12 cellular contexts compared by ENCODE assay signal in genomic region chr2:238974510-238975166, GRCh38.
DNase-seq lines count a peak whose midpoint lies in the region; ATAC-seq and TF ChIP-seq lines count a peak whose summit lies in the region.
"Had no signal": no experiment of that assay in that cellular context is flagged by ENCODE, and none has a peak within 500 bp of the region (broad histone marks: within the 10 kb centered on the region; RNA-seq: fewer than 3 reads in every experiment).

No MANE protein-coding gene starts in this region.

- no peaks in the 10 kb centered on the region for H3K36me3 ChIP-seq in H7 (replicated peaks; ENCODE audit: control insufficient read depth, insufficient read depth, low read length)
- H3K36me3 ChIP-seq in adipocyte (ENCODE audit: control insufficient read depth, insufficient read depth, low read length, severe bottlenecking) = no peaks in the 10 kb centered on the region
- no peaks in the 10 kb centered on the region for H3K36me3 ChIP-seq in gastroesophageal sphincter
- H3K36me3 ChIP-seq: tibial artery had no signal

- peaks cover 2% of the 10 kb centered on the region for H3K27me3 Mint-ChIP-seq in activated T-helper 1 cell treated with anti-CD3 and anti-CD28 coated beads, Interleukin-12 subunit alpha, Interleukin-12 subunit beta, Interleukin-2, Interleukin-4 antibody, amounts not matched to agents 30 ng/mL and 10 ng/mL and 1 ng/mL, durations not matched to agents 14 hours and 24 hours and 36 hours (ENCODE audit: insufficient read depth)

- TF ChIP-seq EP300 in gastroesophageal sphincter (IDR thresholded peaks at IDR 0.05) = no peak

- no peaks in the 10 kb centered on the region for H3K4me1 Mint-ChIP-seq in activated T-helper 1 cell treated with anti-CD3 and anti-CD28 coated beads, Interleukin-12 subunit alpha, Interleukin-12 subunit beta, Interleukin-2, Interleukin-4 antibody, amounts not matched to agents 30 ng/mL and 10 ng/mL and 1 ng/mL, durations not matched to agents 14 hours and 24 hours and 36 hours (ENCODE audit: low read depth)
- H3K4me1 Mint-ChIP-seq: activated B cell treated with CpG ODN at 0.5 μM for 24 hours had no signal

- H3K27ac ChIP-seq in gastroesophageal sphincter (peak overlapping the region; percentile 62 to 80 (median 70)), skin epidermis (peak overlapping the region in 17 of 21 experiments; percentile 15 to 76 (median 38))
- H3K27ac ChIP-seq: tibial artery had no signal

- intact Hi-C loops in activated T-helper 1 cell treated with anti-CD3 and anti-CD28 coated beads, Interleukin-12 subunit alpha, Interleukin-12 subunit beta, Interleukin-2, Interleukin-4 antibody, amounts not matched to agents 30 ng/mL and 10 ng/mL and 1 ng/mL, durations not matched to agents 14 hours and 24 hours and 36 hours (cut with micrococcal nuclease) = no loop called here

- no peak for TF ChIP-seq POLR2A in gastroesophageal sphincter (IDR thresholded peaks at IDR 0.05)

- peak in 1 of 4 experiments; percentile 63 for TF ChIP-seq CTCF in gastroesophageal sphincter (IDR thresholded peaks at IDR 0.05)

- no peak overlapping the region for H3K27ac Mint-ChIP-seq in activated T-helper 1 cell treated with anti-CD3 and anti-CD28 coated beads, Interleukin-12 subunit alpha, Interleukin-12 subunit beta, Interleukin-2, Interleukin-4 antibody, amounts not matched to agents 30 ng/mL and 10 ng/mL and 1 ng/mL, durations not matched to agents 14 hours and 24 hours and 36 hours
- H3K27ac Mint-ChIP-seq: activated B cell treated with CpG ODN at 0.5 μM for 24 hours; effector memory CD8-positive, alpha-beta T cell had no signal

- peaks cover 31% of the 10 kb centered on the region for H3K4me1 ChIP-seq in adipocyte (ENCODE audit: control insufficient read depth, insufficient read depth, low read length)
- H3K4me1 ChIP-seq in gastroesophageal sphincter = peaks cover 0 to 32% (median 5%) of the 10 kb centered on the region in 3 donors

- H3K9me3 Mint-ChIP-seq in activated T-helper 1 cell treated with anti-CD3 and anti-CD28 coated beads, Interleukin-12 subunit alpha, Interleukin-12 subunit beta, Interleukin-2, Interleukin-4 antibody, amounts not matched to agents 30 ng/mL and 10 ng/mL and 1 ng/mL, durations not matched to agents 14 hours and 24 hours and 36 hours = peaks cover 8% of the 10 kb centered on the region

- no peaks in the 10 kb centered on the region for H3K36me3 Mint-ChIP-seq in activated T-helper 1 cell treated with anti-CD3 and anti-CD28 coated beads, Interleukin-12 subunit alpha, Interleukin-12 subunit beta, Interleukin-2, Interleukin-4 antibody, amounts not matched to agents 30 ng/mL and 10 ng/mL and 1 ng/mL, durations not matched to agents 14 hours and 24 hours and 36 hours (ENCODE audit: low read depth)

- H3K9me3 ChIP-seq in adipocyte (ENCODE audit: control insufficient read depth, low read length) (peaks cover 6% of the 10 kb centered on the region), gastroesophageal sphincter (peaks cover 0 to 8% (median 0%) of the 10 kb centered on the region in 3 donors)
- H3K9me3 ChIP-seq: tibial artery had no signal

- no peak overlapping the region for H3K4me3 Mint-ChIP-seq in activated T-helper 1 cell treated with anti-CD3 and anti-CD28 coated beads, Interleukin-12 subunit alpha, Interleukin-12 subunit beta, Interleukin-2, Interleukin-4 antibody, amounts not matched to agents 30 ng/mL and 10 ng/mL and 1 ng/mL, durations not matched to agents 14 hours and 24 hours and 36 hours
- H3K4me3 Mint-ChIP-seq: activated B cell treated with CpG ODN at 0.5 μM for 24 hours; effector memory CD8-positive, alpha-beta T cell had no signal

- H3K4me3 ChIP-seq in H7 (ENCODE audit: insufficient read depth, low read depth, low read length) = no peak overlapping the region
- peak overlapping the region; percentile 55 for H3K4me3 ChIP-seq in adipocyte (ENCODE audit: low read length)
- no peak overlapping the region for H3K4me3 ChIP-seq in gastroesophageal sphincter
- no peak overlapping the region for H3K4me3 ChIP-seq in skin epidermis
- H3K4me3 ChIP-seq: tibial artery had no signal

- WGBS in gastroesophageal sphincter (ENCODE audit: low coverage in 1 of 2), 2 donors = 40 to 46% methylated on average over 3 to 4 of the region's 6 CpGs

- H3K27me3 ChIP-seq in H7 (ENCODE audit: control insufficient read depth, insufficient read depth, low read length) (no peaks in the 10 kb centered on the region; the same call in 1 of the 2 replicates), adipocyte (replicated peaks; ENCODE audit: control insufficient read depth, insufficient read depth, low read length) (no peaks in the 10 kb centered on the region), gastroesophageal sphincter (peaks cover 15% of the 10 kb centered on the region)

- peak overlapping the region; percentile 37 for H3K9ac ChIP-seq in adipocyte (ENCODE audit: low read length)

- DNase-seq in H7 = peak; percentile 69
- DNase-seq in adipocyte (ENCODE audit: low read depth) = peak; percentile 83
- no peak for DNase-seq in NCI-H146 (lab: John Stamatoyannopoulos, UW)
- DNase-seq in stimulated activated naive CD4-positive, alpha-beta T cell treated with Interleukin-2 at 50 U/mL for 16 hours (lab: John Stamatoyannopoulos, UW) = no peak
- no peak for DNase-seq in activated T-helper 1 cell treated with anti-CD3 and anti-CD28 coated beads, Interleukin-12 subunit alpha, Interleukin-12 subunit beta, Interleukin-2, Interleukin-4 antibody, amounts not matched to agents 30 ng/mL and 10 ng/mL and 1 ng/mL, durations not matched to agents 14 hours and 24 hours and 36 hours (ENCODE audit: low spot score)
- DNase-seq: activated B cell treated with CpG ODN at 0.5 μM for 24 hours; effector memory CD8-positive, alpha-beta T cell; NCI-H187 had no signal

- ATAC-seq in gastroesophageal sphincter (peak; percentile 83), GM19467 (IDR thresholded peaks at IDR 0.05; ENCODE audit: unreplicated experiment) (no peak)
- ATAC-seq: effector memory CD8-positive, alpha-beta T cell had no signal

Comparison
In these comparisons a context has a peak if more than half of its experiments do, and no peak if none do; other contexts are left out.
1. DNase-seq: peak in H7 (single experiment) and adipocyte (single experiment); none in NCI-H146 (single experiment), stimulated activated naive CD4-positive, alpha-beta T cell treated with Interleukin-2 at 50 U/mL for 16 hours (single experiment) and activated T-helper 1 cell treated with anti-CD3 and anti-CD28 coated beads, Interleukin-12 subunit alpha, Interleukin-12 subunit beta, Interleukin-2, Interleukin-4 antibody, amounts not matched to agents 30 ng/mL and 10 ng/mL and 1 ng/mL, durations not matched to agents 14 hours and 24 hours and 36 hours (single experiment).